Comparison of ENCODE assay signal across 8 cellular contexts in genomic region chr17:30719131-30719973, GRCh38.
DNase-seq lines count a peak whose midpoint lies in the region; TF ChIP-seq lines count a peak whose summit lies in the region.
"Not testable (repeated sequence)": the region's sequence is repeated elsewhere in the genome, so short reads cannot be mapped to it uniquely, and the experiment has no call there.

No MANE protein-coding gene starts in this region.

- not testable (repeated sequence) for H3K27me3 Mint-ChIP-seq in type B pancreatic cell

- not testable (repeated sequence) for H3K27ac ChIP-seq in SU-DHL-6 (ENCODE audit: low read depth, low read length); smooth muscle cell (ENCODE audit: low read depth)
- H3K27ac ChIP-seq in dorsolateral prefrontal cortex = peak overlapping the region in 1 of 59 donors; percentile 4

- H3K9ac ChIP-seq in SU-DHL-6 (ENCODE audit: low read length); smooth muscle cell (ENCODE audit: low read depth): not testable (repeated sequence)

- H3F3A ChIP-seq in SU-DHL-6 (ENCODE audit: insufficient read depth); smooth muscle cell (ENCODE audit: low read depth): not testable (repeated sequence)

- not testable (repeated sequence) for H3K4me1 ChIP-seq in smooth muscle cell (ENCODE audit: low read depth)

- H3K79me2 ChIP-seq in SU-DHL-6 (ENCODE audit: insufficient read depth, low read length) (peaks cover 94% of the 10 kb centered on the region), smooth muscle cell (ENCODE audit: low read depth) (peaks cover 90% of the 10 kb centered on the region)

- H4K20me1 ChIP-seq in SU-DHL-6 (ENCODE audit: low read depth, low read length) = not testable (repeated sequence)
- peaks cover 98% of the 10 kb centered on the region for H4K20me1 ChIP-seq in smooth muscle cell (ENCODE audit: low read depth)

- H3K36me3 ChIP-seq in SU-DHL-6 (ENCODE audit: low read length); kidney epithelial cell (ENCODE audit: control insufficient read depth, insufficient read depth, low read length); smooth muscle cell (ENCODE audit: low read depth): not testable (repeated sequence)

- not testable (repeated sequence) for H3K9me2 ChIP-seq in SU-DHL-6 (replicated peaks; ENCODE audit: insufficient read depth, low read length)

- not testable (repeated sequence) for H3K9me3 ChIP-seq in SU-DHL-6 (ENCODE audit: insufficient read depth, low read length); smooth muscle cell (replicated peaks; ENCODE audit: low read depth)

- not testable (repeated sequence) for H3K27ac Mint-ChIP-seq in type B pancreatic cell

- H3K9me3 Mint-ChIP-seq in type B pancreatic cell = not testable (repeated sequence)

- not testable (repeated sequence) for H3K4me3 ChIP-seq in GM12864 (ENCODE audit: low read depth, low read length); SU-DHL-6 (ENCODE audit: insufficient read depth, low read length, poor library complexity, severe bottlenecking); kidney epithelial cell (ENCODE audit: low read depth, low read length); smooth muscle cell
- H3K4me3 ChIP-seq in dorsolateral prefrontal cortex = peak overlapping the region in 1 of 59 donors; percentile 3

- intact Hi-C loops in dorsolateral prefrontal cortex (cut with DNase I) = loop anchor here in 1 of 2 donors (10.0 kb wide), 4 partner anchors 105 to 375 kb away; partner anchors contain the start of genes CRLF3 and GOSR1

- H3K4me3 Mint-ChIP-seq in type B pancreatic cell = not testable (repeated sequence)

- H2AFZ ChIP-seq in SU-DHL-6 (ENCODE audit: low read depth, low read length, severe bottlenecking); smooth muscle cell (ENCODE audit: low read depth): not testable (repeated sequence)

- TF ChIP-seq CTCF in GM12864 (IDR thresholded peaks at IDR 0.05; ENCODE audit: low read depth, low read length, missing control alignments) = peak; percentile 71
- TF ChIP-seq CTCF in SU-DHL-6 (IDR thresholded peaks at IDR 0.05; ENCODE audit: insufficient read depth, low read length, poor library complexity, severe bottlenecking) = peak; percentile 41
- peak; percentile 27 to 74 (median 59) for TF ChIP-seq CTCF in dorsolateral prefrontal cortex (IDR thresholded peaks at IDR 0.05 in 54 of 56, conservative IDR thresholded peaks at IDR 0.05 in 2 of 56; ENCODE audit: low read depth in 1 of 56, partially characterized antibody in 56 of 56)
- peak; percentile 58 for TF ChIP-seq CTCF in kidney epithelial cell (IDR thresholded peaks at IDR 0.05; ENCODE audit: insufficient read depth, low read length, poor library complexity, severe bottlenecking)
- peak; percentile 73 for TF ChIP-seq CTCF in smooth muscle cell (IDR thresholded peaks at IDR 0.05; ENCODE audit: borderline replicate concordance, insufficient read depth, poor library complexity, severe bottlenecking)
- TF ChIP-seq CTCF in type B pancreatic cell (conservative IDR thresholded peaks at IDR 0.05) = peak; percentile 82

- H3K36me3 Mint-ChIP-seq in type B pancreatic cell = not testable (repeated sequence)

- not testable (repeated sequence) for H3K4me2 ChIP-seq in SU-DHL-6 (ENCODE audit: low read depth, low read length, poor library complexity, severe bottlenecking); smooth muscle cell

- not testable (repeated sequence) for H3K4me1 Mint-ChIP-seq in type B pancreatic cell (ENCODE audit: unreplicated experiment)

- WGBS in smooth muscle cell (ENCODE audit: low lambda C conversion rate) = 84% methylated on average over 19 of the region's 22 CpGs

- DNase-seq in GM12864 (ENCODE audit: low read depth); kidney epithelial cell (ENCODE audit: low read depth); smooth muscle cell (lab: John Stamatoyannopoulos, UW; ENCODE audit: unreplicated experiment): not testable (repeated sequence)
- DNase-seq in NCI-H1105 treated with DMSO at 0.1 percent for 48 hours (lab: John Stamatoyannopoulos, UW) (peak; percentile 2), activated T-cell treated with anti-CD3 and anti-CD28 coated beads for 48 hours (ENCODE audit: low read depth) (peak; percentile 64), dorsolateral prefrontal cortex (peak in 9 of 10 donors; percentile 5 to 60 (median 44)), type B pancreatic cell (ENCODE audit: extremely low spot score, unreplicated experiment) (peak; percentile 77)

- not testable (repeated sequence) for H3K27me3 ChIP-seq in SU-DHL-6 (ENCODE audit: low read length); dorsolateral prefrontal cortex; kidney epithelial cell (ENCODE audit: control insufficient read depth, insufficient read depth, low read length); smooth muscle cell (ENCODE audit: low read depth)
